Comparison of ENCODE assay signal across 1 cellular context in the genomic region with DNA sequence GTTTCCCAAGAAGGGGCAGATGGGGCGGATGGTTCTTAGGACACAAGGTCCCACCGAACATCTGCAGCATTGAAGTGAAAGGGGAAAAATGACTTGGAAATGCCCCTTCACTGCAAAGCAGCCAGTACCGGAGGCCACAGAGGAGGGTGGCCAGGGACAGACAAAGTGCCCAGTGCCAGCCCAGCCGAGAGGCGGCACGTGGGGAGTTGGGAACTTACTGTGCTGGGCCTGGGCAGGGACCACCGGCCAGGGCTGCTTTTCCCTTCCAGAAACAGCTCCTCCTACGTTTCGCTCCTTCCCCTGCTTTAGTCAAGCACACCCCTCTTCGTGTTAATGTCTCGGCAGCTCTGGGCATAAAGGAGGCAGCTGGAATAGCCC.
TF ChIP-seq lines count a peak whose summit lies in the region.

No MANE protein-coding gene starts in this region.

TF ChIP-seq in SK-N-SH, 30 proteins besides CTCF, POLR2A, EP300 and RAD21 (continued from another document):
- TF ChIP-seq, protein P1, sequence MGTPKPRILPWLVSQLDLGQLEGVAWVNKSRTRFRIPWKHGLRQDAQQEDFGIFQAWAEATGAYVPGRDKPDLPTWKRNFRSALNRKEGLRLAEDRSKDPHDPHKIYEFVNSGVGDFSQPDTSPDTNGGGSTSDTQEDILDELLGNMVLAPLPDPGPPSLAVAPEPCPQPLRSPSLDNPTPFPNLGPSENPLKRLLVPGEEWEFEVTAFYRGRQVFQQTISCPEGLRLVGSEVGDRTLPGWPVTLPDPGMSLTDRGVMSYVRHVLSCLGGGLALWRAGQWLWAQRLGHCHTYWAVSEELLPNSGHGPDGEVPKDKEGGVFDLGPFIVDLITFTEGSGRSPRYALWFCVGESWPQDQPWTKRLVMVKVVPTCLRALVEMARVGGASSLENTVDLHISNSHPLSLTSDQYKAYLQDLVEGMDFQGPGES (IDR thresholded peaks at IDR 0.05; ENCODE audit: low read depth, low read length) = no peak
- no peak for TF ChIP-seq FOXJ3 (CRISPR knock-in tag; IDR thresholded peaks at IDR 0.05)
- TF ChIP-seq, protein P2, sequence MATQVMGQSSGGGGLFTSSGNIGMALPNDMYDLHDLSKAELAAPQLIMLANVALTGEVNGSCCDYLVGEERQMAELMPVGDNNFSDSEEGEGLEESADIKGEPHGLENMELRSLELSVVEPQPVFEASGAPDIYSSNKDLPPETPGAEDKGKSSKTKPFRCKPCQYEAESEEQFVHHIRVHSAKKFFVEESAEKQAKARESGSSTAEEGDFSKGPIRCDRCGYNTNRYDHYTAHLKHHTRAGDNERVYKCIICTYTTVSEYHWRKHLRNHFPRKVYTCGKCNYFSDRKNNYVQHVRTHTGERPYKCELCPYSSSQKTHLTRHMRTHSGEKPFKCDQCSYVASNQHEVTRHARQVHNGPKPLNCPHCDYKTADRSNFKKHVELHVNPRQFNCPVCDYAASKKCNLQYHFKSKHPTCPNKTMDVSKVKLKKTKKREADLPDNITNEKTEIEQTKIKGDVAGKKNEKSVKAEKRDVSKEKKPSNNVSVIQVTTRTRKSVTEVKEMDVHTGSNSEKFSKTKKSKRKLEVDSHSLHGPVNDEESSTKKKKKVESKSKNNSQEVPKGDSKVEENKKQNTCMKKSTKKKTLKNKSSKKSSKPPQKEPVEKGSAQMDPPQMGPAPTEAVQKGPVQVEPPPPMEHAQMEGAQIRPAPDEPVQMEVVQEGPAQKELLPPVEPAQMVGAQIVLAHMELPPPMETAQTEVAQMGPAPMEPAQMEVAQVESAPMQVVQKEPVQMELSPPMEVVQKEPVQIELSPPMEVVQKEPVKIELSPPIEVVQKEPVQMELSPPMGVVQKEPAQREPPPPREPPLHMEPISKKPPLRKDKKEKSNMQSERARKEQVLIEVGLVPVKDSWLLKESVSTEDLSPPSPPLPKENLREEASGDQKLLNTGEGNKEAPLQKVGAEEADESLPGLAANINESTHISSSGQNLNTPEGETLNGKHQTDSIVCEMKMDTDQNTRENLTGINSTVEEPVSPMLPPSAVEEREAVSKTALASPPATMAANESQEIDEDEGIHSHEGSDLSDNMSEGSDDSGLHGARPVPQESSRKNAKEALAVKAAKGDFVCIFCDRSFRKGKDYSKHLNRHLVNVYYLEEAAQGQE (IDR thresholded peaks at IDR 0.05; ENCODE audit: low read depth, low read length) = no peak
- TF ChIP-seq SMC3 (IDR thresholded peaks at IDR 0.05; ENCODE audit: low read depth, low read length) = no peak
- TF ChIP-seq, protein P3, sequence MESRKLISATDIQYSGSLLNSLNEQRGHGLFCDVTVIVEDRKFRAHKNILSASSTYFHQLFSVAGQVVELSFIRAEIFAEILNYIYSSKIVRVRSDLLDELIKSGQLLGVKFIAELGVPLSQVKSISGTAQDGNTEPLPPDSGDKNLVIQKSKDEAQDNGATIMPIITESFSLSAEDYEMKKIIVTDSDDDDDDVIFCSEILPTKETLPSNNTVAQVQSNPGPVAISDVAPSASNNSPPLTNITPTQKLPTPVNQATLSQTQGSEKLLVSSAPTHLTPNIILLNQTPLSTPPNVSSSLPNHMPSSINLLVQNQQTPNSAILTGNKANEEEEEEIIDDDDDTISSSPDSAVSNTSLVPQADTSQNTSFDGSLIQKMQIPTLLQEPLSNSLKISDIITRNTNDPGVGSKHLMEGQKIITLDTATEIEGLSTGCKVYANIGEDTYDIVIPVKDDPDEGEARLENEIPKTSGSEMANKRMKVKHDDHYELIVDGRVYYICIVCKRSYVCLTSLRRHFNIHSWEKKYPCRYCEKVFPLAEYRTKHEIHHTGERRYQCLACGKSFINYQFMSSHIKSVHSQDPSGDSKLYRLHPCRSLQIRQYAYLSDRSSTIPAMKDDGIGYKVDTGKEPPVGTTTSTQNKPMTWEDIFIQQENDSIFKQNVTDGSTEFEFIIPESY (IDR thresholded peaks at IDR 0.05; ENCODE audit: borderline replicate concordance, low read depth) = no peak
- no peak for TF ChIP-seq GABPA (IDR thresholded peaks at IDR 0.05; ENCODE audit: low read depth)
- TF ChIP-seq SIN3A (IDR thresholded peaks at IDR 0.05; ENCODE audit: borderline replicate concordance, low read depth, low read length) = no peak
- TF ChIP-seq TCF12 (IDR thresholded peaks at IDR 0.05) = no peak
- TF ChIP-seq MEF2A (IDR thresholded peaks at IDR 0.05; ENCODE audit: borderline replicate concordance, low read depth) = no peak
- TF ChIP-seq, protein P4, sequence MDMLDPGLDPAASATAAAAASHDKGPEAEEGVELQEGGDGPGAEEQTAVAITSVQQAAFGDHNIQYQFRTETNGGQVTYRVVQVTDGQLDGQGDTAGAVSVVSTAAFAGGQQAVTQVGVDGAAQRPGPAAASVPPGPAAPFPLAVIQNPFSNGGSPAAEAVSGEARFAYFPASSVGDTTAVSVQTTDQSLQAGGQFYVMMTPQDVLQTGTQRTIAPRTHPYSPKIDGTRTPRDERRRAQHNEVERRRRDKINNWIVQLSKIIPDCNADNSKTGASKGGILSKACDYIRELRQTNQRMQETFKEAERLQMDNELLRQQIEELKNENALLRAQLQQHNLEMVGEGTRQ (IDR thresholded peaks at IDR 0.05; ENCODE audit: borderline replicate concordance, low read depth, low read length) = no peak
